ENCODE assay signal across 24 cellular contexts in genomic region chr21:17536381-17536780, GRCh38. TPM values are rescaled to one million over a fixed set of nuclear protein-coding genes. Genes with fewer than 3 reads are reported as not detected.
DNase-seq lines count a peak whose midpoint lies in the region; ATAC-seq and TF ChIP-seq lines count a peak whose summit lies in the region.
"Had no signal": no experiment of that assay in that cellular context is flagged by ENCODE, and none has a peak within 500 bp of the region (broad histone marks: within the 10 kb centered on the region; RNA-seq: fewer than 3 reads in every experiment).

No MANE protein-coding gene starts in this region.

- CTCF ChIA-PET in MCF 10A (lab: Yijun Ruan, JAX) (interaction anchor here (0.7 to 1.5 kb wide), 5 partner anchors 9 to 388 kb away, joined by 3 to 8 read pairs (median 4); no protein-coding TSS in a partner anchor), mammary epithelial cell (lab: Charles Lee; ENCODE audit: low non-redundant PET) (no interaction called here), WTC11 (lab: Charles Lee) (interaction anchor here (0.8 to 1.3 kb wide), 3 partner anchors 18 to 149 kb away, joined by 3 read pairs; partner anchors contain the start of gene CXADR)

- dilution Hi-C loops in mammary epithelial cell (cut with HindIII; ENCODE audit: low sequenced_read_pairs) = no loop called here

- peak; percentile 23 for ATAC-seq in WTC11
- peak; percentile 44 to 51 for ATAC-seq in lower lobe of right lung
- ATAC-seq in upper lobe of right lung = peak; percentile 62
- no peak for ATAC-seq in GM18498 (IDR thresholded peaks at IDR 0.05; ENCODE audit: unreplicated experiment)
- ATAC-seq in GM18517 (IDR thresholded peaks at IDR 0.05; ENCODE audit: unreplicated experiment) = no peak
- ATAC-seq: A549; Right ventricle myocardium inferior; stimulated activated naive CD8-positive, alpha-beta T cell treated with anti-CD3 and anti-CD28 coated beads, Interleukin-15, amount 100 ng/mL, for 72 hours had no signal

- H3K36me3 Mint-ChIP-seq in MCF 10A (ENCODE audit: insufficient read depth, unreplicated experiment) (no peaks in the 10 kb centered on the region), WTC11 (peaks cover 22% of the 10 kb centered on the region)
- no peaks in the 10 kb centered on the region for H3K36me3 Mint-ChIP-seq in activated CD4-positive, alpha-beta T cell treated with anti-CD3 and anti-CD28 coated beads, Interleukin-2, amount 10 ng/mL, durations not matched to agents 24 days and 14 days (ENCODE audit: low read depth)

- H3K27me3 ChIP-seq in mammary epithelial cell (ENCODE audit: insufficient read depth, low read length) (no peaks in the 10 kb centered on the region), lower lobe of right lung (ENCODE audit: low read depth) (no peaks in the 10 kb centered on the region), upper lobe of right lung (no peaks in the 10 kb centered on the region)
- H3K27me3 ChIP-seq: BE2C, colonic mucosa, heart left ventricle, transverse colon had no signal

- no peak overlapping the region for H3K9ac ChIP-seq in mammary epithelial cell (ENCODE audit: insufficient read depth, low read length)

- no TSS peak for BruUV-seq in MCF 10A (replicated peaks; lab: Mats Ljungman, UMichigan)
- no TSS peak for BruUV-seq in mammary epithelial cell (replicated peaks; lab: Mats Ljungman, UMichigan)

- H3K4me1 ChIP-seq in mammary epithelial cell (ENCODE audit: insufficient read depth, low read length) = peaks cover 10% of the 10 kb centered on the region
- peaks cover 24% of the 10 kb centered on the region for H3K4me1 ChIP-seq in lower lobe of right lung
- H3K4me1 ChIP-seq in upper lobe of right lung = peaks cover 10% of the 10 kb centered on the region
- H3K4me1 ChIP-seq: BE2C, colonic mucosa had no signal

- peaks cover 5% of the 10 kb centered on the region for H3K9me3 Mint-ChIP-seq in MCF 10A (ENCODE audit: unreplicated experiment)
- H3K9me3 Mint-ChIP-seq in WTC11 = peaks cover 11% of the 10 kb centered on the region
- H3K9me3 Mint-ChIP-seq in activated CD4-positive, alpha-beta T cell treated with anti-CD3 and anti-CD28 coated beads, Interleukin-2, amount 10 ng/mL, durations not matched to agents 24 days and 14 days = no peaks in the 10 kb centered on the region
- H3K9me3 Mint-ChIP-seq: stimulated activated naive CD8-positive, alpha-beta T cell treated with anti-CD3 and anti-CD28 coated beads, Interleukin-15, amount 100 ng/mL, for 72 hours had no signal

- POLR2A ChIA-PET in MCF 10A (lab: Yijun Ruan, JAX) = interaction anchor here (1.2 to 3.2 kb wide), 7 partner anchors 7 to 149 kb away, joined by 3 to 20 read pairs (median 4); partner anchors contain the start of gene CXADR
- POLR2A ChIA-PET in WTC11 (lab: Charles Lee) = interaction anchor here (1.6 kb wide), 1 partner anchor 18 kb away, joined by 3 read pairs; no protein-coding TSS in a partner anchor

- H3K27me3 Mint-ChIP-seq in MCF 10A (ENCODE audit: insufficient read depth, unreplicated experiment) (no peaks in the 10 kb centered on the region), WTC11 (ENCODE audit: low read depth) (no peaks in the 10 kb centered on the region)
- no peaks in the 10 kb centered on the region for H3K27me3 Mint-ChIP-seq in activated CD4-positive, alpha-beta T cell treated with anti-CD3 and anti-CD28 coated beads, Interleukin-2, amount 10 ng/mL, durations not matched to agents 24 days and 14 days
- H3K27me3 Mint-ChIP-seq: stimulated activated naive CD8-positive, alpha-beta T cell treated with anti-CD3 and anti-CD28 coated beads, Interleukin-15, amount 100 ng/mL, for 72 hours had no signal

- in situ Hi-C loops in mammary epithelial cell (cut with MboI; ENCODE audit: low sequenced_read_pairs in 2 of 2) = no loop called here

- intact Hi-C loops in MCF 10A (cut with micrococcal nuclease) (no loop called here), mammary epithelial cell (cut with micrococcal nuclease) (no loop called here), lower lobe of right lung (cut with DNase I) (no loop called here), upper lobe of right lung (cut with DNase I) (no loop called here)
- intact Hi-C loops in activated CD4-positive, alpha-beta T cell treated with anti-CD3 and anti-CD28 coated beads, Interleukin-2, amount 10 ng/mL, durations not matched to agents 24 days and 14 days (cut with micrococcal nuclease) = no loop called here

- no peak overlapping the region for H3K4me3 Mint-ChIP-seq in MCF 10A (ENCODE audit: unreplicated experiment)
- H3K4me3 Mint-ChIP-seq in WTC11 = no peak overlapping the region
- H3K4me3 Mint-ChIP-seq in activated CD4-positive, alpha-beta T cell treated with anti-CD3 and anti-CD28 coated beads, Interleukin-2, amount 10 ng/mL, durations not matched to agents 24 days and 14 days = no peak overlapping the region
- H3K4me3 Mint-ChIP-seq: stimulated activated naive CD8-positive, alpha-beta T cell treated with anti-CD3 and anti-CD28 coated beads, Interleukin-15, amount 100 ng/mL, for 72 hours had no signal

- no peak overlapping the region for H3K27ac ChIP-seq in mammary epithelial cell (ENCODE audit: insufficient read depth, low read depth, low read length)
- no peak overlapping the region for H3K27ac ChIP-seq in lower lobe of right lung
- no peak overlapping the region for H3K27ac ChIP-seq in upper lobe of right lung
- H3K27ac ChIP-seq: A549, colonic mucosa, heart left ventricle, neutrophil, transverse colon had no signal

- H3K4me1 Mint-ChIP-seq in MCF 10A (ENCODE audit: insufficient read depth, unreplicated experiment) (peaks cover 16% of the 10 kb centered on the region), WTC11 (peaks cover 63% of the 10 kb centered on the region)
- H3K4me1 Mint-ChIP-seq in activated CD4-positive, alpha-beta T cell treated with anti-CD3 and anti-CD28 coated beads, Interleukin-2, amount 10 ng/mL, durations not matched to agents 24 days and 14 days = no peaks in the 10 kb centered on the region
- H3K4me1 Mint-ChIP-seq: stimulated activated naive CD8-positive, alpha-beta T cell treated with anti-CD3 and anti-CD28 coated beads, Interleukin-15, amount 100 ng/mL, for 72 hours had no signal

- H3K36me3 ChIP-seq in mammary epithelial cell (ENCODE audit: insufficient read depth, low read length) = no peaks in the 10 kb centered on the region
- H3K36me3 ChIP-seq in lower lobe of right lung = no peaks in the 10 kb centered on the region
- no peaks in the 10 kb centered on the region for H3K36me3 ChIP-seq in upper lobe of right lung
- H3K36me3 ChIP-seq: BE2C, colonic mucosa, heart left ventricle, neutrophil, transverse colon had no signal

- H3K4me3 ChIP-seq in mammary epithelial cell (replicated peaks in 1 of 3; ENCODE audit: insufficient read depth in 1 of 3, low read depth in 2 of 3, low read length in 3 of 3) (no peak overlapping the region), lower lobe of right lung (no peak overlapping the region), upper lobe of right lung (no peak overlapping the region)
- H3K4me3 ChIP-seq: A549, colonic mucosa, heart left ventricle, smooth muscle cell, transverse colon had no signal

- peaks cover 2% of the 10 kb centered on the region for H3K79me2 ChIP-seq in mammary epithelial cell (ENCODE audit: insufficient read depth, low read length)

- peak; percentile 7 for DNase-seq in MCF 10A (ENCODE audit: unreplicated experiment)
- DNase-seq in mammary epithelial cell = no peak
- DNase-seq in WTC11 (ENCODE audit: low spot score) = no peak
- no peak for DNase-seq in lower lobe of right lung
- DNase-seq in upper lobe of right lung = no peak
- no peak for DNase-seq in activated CD4-positive, alpha-beta T cell treated with anti-CD3 and anti-CD28 coated beads, Interleukin-2, amount 10 ng/mL, durations not matched to agents 24 days and 14 days
- DNase-seq: activated CD4-positive, alpha-beta T cell treated with anti-CD3 and anti-CD28 coated beads for 1 hour; activated naive CD4-positive, alpha-beta T cell treated with Interleukin-2 at 50 U/mL for 16 hours; activated T-cell treated with anti-CD3 and anti-CD28 coated beads, Interleukin-2, amount 50 U/mL, for 48 hours; BE2C; colonic mucosa; COR-L47; heart left ventricle; NCI-H524; stimulated activated CD4-positive, alpha-beta T cell treated with anti-CD3 and anti-CD28 coated beads, Interleukin-2, amount 100 ng/mL, for 48 hours; stimulated activated naive CD8-positive, alpha-beta T cell treated with anti-CD3 and anti-CD28 coated beads, Interleukin-15, amount 100 ng/mL, for 72 hours; SW 1271; transverse colon had no signal

- H4K20me1 ChIP-seq in mammary epithelial cell (ENCODE audit: insufficient read depth, low read length) = no peaks in the 10 kb centered on the region

- no peak overlapping the region for H2AFZ ChIP-seq in mammary epithelial cell (ENCODE audit: low read depth, low read length)

- no peak overlapping the region for H3K4me2 ChIP-seq in mammary epithelial cell (ENCODE audit: insufficient read depth, low read depth, low read length)
- H3K4me2 ChIP-seq: smooth muscle cell had no signal

- no peak for TF ChIP-seq CTCF in MCF 10A (IDR thresholded peaks at IDR 0.05; ENCODE audit: unreplicated experiment)
- TF ChIP-seq CTCF in mammary epithelial cell (conservative IDR thresholded peaks at IDR 0.05 in 1 of 2, IDR thresholded peaks at IDR 0.05 in 1 of 2; ENCODE audit: extremely low read depth in 1 of 2, insufficient read depth in 1 of 2, low read depth in 1 of 2, low read length in 2 of 2) = no peak
- no peak for TF ChIP-seq CTCF in WTC11 (IDR thresholded peaks at IDR 0.05)
- no peak for TF ChIP-seq CTCF in lower lobe of right lung (IDR thresholded peaks at IDR 0.05)
- TF ChIP-seq CTCF in upper lobe of right lung (IDR thresholded peaks at IDR 0.05) = no peak

- H3K27ac Mint-ChIP-seq in MCF 10A (ENCODE audit: low read depth, unreplicated experiment) (no peak overlapping the region), WTC11 (peak overlapping the region; percentile 30)
- no peak overlapping the region for H3K27ac Mint-ChIP-seq in activated CD4-positive, alpha-beta T cell treated with anti-CD3 and anti-CD28 coated beads, Interleukin-2, amount 10 ng/mL, durations not matched to agents 24 days and 14 days

- no peaks in the 10 kb centered on the region for H3K9me3 ChIP-seq in mammary epithelial cell (replicated peaks; ENCODE audit: insufficient read depth, low read length)
- H3K9me3 ChIP-seq in lower lobe of right lung = no peaks in the 10 kb centered on the region
- no peaks in the 10 kb centered on the region for H3K9me3 ChIP-seq in upper lobe of right lung
- H3K9me3 ChIP-seq: A549, BE2C, colonic mucosa, neutrophil, transverse colon had no signal

- 50% methylated on average over 3 of the region's 3 CpGs for WGBS in mammary epithelial cell (ENCODE audit: low coverage, missing lambda C conversion rate)

TF ChIP-seq in WTC11, 78 proteins besides CTCF, POLR2A, EP300 and RAD21 (continues in another document):
- TF ChIP-seq NFYB (CRISPR knock-in tag; conservative IDR thresholded peaks at IDR 0.05; ENCODE audit: low read depth) (no peak), ZNF416 (CRISPR knock-in tag; IDR thresholded peaks at IDR 0.05) (no peak), ETV6 (CRISPR knock-in tag; IDR thresholded peaks at IDR 0.05) (no peak)

RNA-seq across cellular contexts. Expression of gene CXADR, which starts 23.5 kb away (rescaled TPM):
- total RNA-seq in MCF 10A (2022) (7.9 TPM in 2 replicates), mammary epithelial cell (10 to 100 TPM in 1 of 2 donors, 1 to 10 TPM in 1; 8.6 to 48.0 TPM), WTC11 (2021) (119 to 125 TPM (median 119 TPM) in 3 replicates), lower lobe of right lung (26.6 TPM), upper lobe of right lung (29.0 TPM)
- 10.1 TPM for polyA plus RNA-seq in mammary epithelial cell
- 21.6 TPM for polyA minus RNA-seq in mammary epithelial cell
- total RNA-seq in activated CD4-positive, alpha-beta T cell treated with anti-CD3 and anti-CD28 coated beads, Interleukin-2, amount 10 ng/mL, durations not matched to agents 24 days and 14 days = 0.16 and 0.33 TPM in 2 replicates

Comparison
In these comparisons a context has a peak if more than half of its experiments do, and no peak if none do; other contexts are left out.
1. ATAC-seq: peak in WTC11 (single experiment), lower lobe of right lung (2 of 2) and upper lobe of right lung (single experiment); none in GM18498 (single experiment) and GM18517 (single experiment).